Comparison of ENCODE assay signal across 16 cellular contexts in the genomic region with DNA sequence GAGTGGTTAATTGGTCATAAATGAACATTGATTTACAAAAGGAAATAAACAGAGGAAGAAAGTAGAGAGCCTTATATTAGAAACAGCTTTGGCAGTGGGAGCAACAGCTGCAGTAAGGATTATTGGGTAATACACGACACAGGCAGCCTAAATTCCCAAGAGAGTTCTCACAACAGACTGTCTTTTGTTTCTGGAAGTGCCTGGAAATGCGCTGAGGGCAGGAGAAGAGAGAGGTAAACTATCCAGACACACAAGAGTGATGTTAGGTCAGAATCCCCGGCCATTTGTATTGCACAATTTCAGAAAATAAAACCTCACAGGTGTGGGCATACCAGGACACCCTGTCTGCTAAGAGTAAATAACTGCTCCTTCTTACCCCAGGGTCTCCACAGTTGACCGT.
"Had no signal": no experiment of that assay in that cellular context is flagged by ENCODE, and none has a peak within 500 bp of the region (broad histone marks: within the 10 kb centered on the region; RNA-seq: fewer than 3 reads in every experiment).

No MANE protein-coding gene starts in this region.

- H3K4me1 ChIP-seq: gastroesophageal sphincter, suprapubic skin, upper lobe of right lung had no signal

- H3K36me3 Mint-ChIP-seq: activated naive CD8-positive, alpha-beta T cell had no signal

- H3K27me3 Mint-ChIP-seq: activated naive CD8-positive, alpha-beta T cell had no signal

- ATAC-seq: activated CD4-positive, CD25-positive, alpha-beta regulatory T cell treated with anti-CD3 and anti-CD28 coated beads, Interleukin-2, amount 50 U/mL, for 24 hours; gastroesophageal sphincter; stimulated activated naive CD8-positive, alpha-beta T cell treated with anti-CD3 and anti-CD28 coated beads, Interleukin-15, Interleukin-2, amounts not matched to agents 100 U/mL and 50 U/mL, for 24 hours; upper lobe of right lung had no signal

- H3K4me3 Mint-ChIP-seq: activated naive CD8-positive, alpha-beta T cell; nephron progenitor cell had no signal

- DNase-seq: activated effector memory CD4-positive, alpha-beta T cell treated with Interleukin-2 at 50 U/mL for 16 hours; activated T-cell treated with anti-CD3 and anti-CD28 coated beads, Interleukin-2, amount 50 U/mL, for 1 hour; cerebellar nuclear complex; dermis blood vessel endothelial cell; kidney glomerular epithelial cell; mesendoderm; nephron progenitor cell; ovary; stimulated activated CD4-positive, alpha-beta T cell treated with anti-CD3 and anti-CD28 coated beads, Interleukin-2, amount 100 ng/mL, for 48 hours; stimulated activated naive CD8-positive, alpha-beta T cell treated with anti-CD3 and anti-CD28 coated beads, Interleukin-15, Interleukin-2, amounts not matched to agents 100 U/mL and 50 U/mL, for 24 hours; upper lobe of right lung had no signal

- H2AFZ ChIP-seq: hepatocyte had no signal

- H3K36me3 ChIP-seq: gastroesophageal sphincter, ovary, suprapubic skin, upper lobe of right lung had no signal

- H3K4me1 Mint-ChIP-seq: nephron progenitor cell had no signal

- H3K4me3 ChIP-seq: gastroesophageal sphincter, hepatocyte, ovary, suprapubic skin, upper lobe of right lung had no signal

- H3K27ac Mint-ChIP-seq: activated naive CD8-positive, alpha-beta T cell; nephron progenitor cell had no signal

- H3K4me2 ChIP-seq: hepatocyte had no signal

- H3K27me3 ChIP-seq: gastroesophageal sphincter, hepatocyte, ovary, suprapubic skin, upper lobe of right lung had no signal

- H3K9me3 ChIP-seq: gastroesophageal sphincter, ovary, suprapubic skin, upper lobe of right lung had no signal

- H3K79me2 ChIP-seq: hepatocyte had no signal

- H3K27ac ChIP-seq: gastroesophageal sphincter, hepatocyte, ovary, suprapubic skin, upper lobe of right lung had no signal

- H3K9me3 Mint-ChIP-seq: nephron progenitor cell had no signal
